10 cellular contexts compared by ENCODE assay signal in the genomic region with DNA sequence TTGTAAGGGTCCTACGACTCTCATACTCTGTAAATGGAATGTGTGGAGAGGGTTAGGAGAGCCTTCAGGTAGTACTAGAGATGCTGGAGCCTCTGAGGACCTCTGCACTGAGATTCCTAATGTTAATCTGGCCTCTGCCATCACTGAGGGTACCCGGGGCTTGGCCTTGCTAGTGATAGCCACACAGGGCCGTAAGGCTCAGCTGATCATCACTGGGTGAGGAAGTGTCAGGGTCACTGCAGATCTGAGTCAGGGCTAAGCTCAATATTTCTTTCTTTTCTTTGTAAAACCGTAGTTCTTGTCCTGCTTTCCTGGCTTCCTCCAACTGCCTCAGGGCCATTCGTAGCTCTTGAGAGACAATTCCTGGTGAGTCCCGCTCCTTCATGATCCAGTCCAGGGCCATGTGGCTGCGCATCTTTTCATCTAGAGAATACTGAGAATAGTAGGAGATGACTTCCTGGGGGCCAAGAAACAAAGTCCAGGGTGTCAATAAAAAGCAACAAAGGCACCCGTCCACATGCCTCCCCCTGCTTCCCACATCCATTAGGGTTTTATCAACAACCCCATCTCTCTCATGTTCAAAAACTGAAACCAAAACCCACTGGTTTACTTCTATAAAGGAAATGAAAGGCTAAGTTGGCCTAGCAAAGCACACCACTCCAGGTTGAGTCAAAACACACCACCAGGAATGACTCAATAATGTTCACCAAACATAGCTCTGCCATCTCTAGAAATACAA. TPM values are rescaled to one million over a fixed set of nuclear protein-coding genes. Genes with fewer than 3 reads are reported as not detected.
DNase-seq lines count a peak whose midpoint lies in the region; ATAC-seq and TF ChIP-seq lines count a peak whose summit lies in the region.
"Had no signal": no experiment of that assay in that cellular context is flagged by ENCODE, and none has a peak within 500 bp of the region (broad histone marks: within the 10 kb centered on the region; RNA-seq: fewer than 3 reads in every experiment).

No MANE protein-coding gene starts in this region.

- peak overlapping the region; percentile 15; the same call in 1 of the 2 replicates for H2AFZ ChIP-seq in OCI-LY3 (ENCODE audit: low read depth, low read length)

- H3K4me1 ChIP-seq in OCI-LY3 (ENCODE audit: low read length), result peaks cover 38% of the 10 kb centered on the region
- H3K4me1 ChIP-seq in thyroid gland, result peaks cover 42 to 45% of the 10 kb centered on the region in 2 donors
- H3K4me1 ChIP-seq in HAP-1, result peaks cover 19% of the 10 kb centered on the region
- H3K4me1 ChIP-seq: breast epithelium had no signal

- ATAC-seq in HG02870 (IDR thresholded peaks at IDR 0.05; ENCODE audit: unreplicated experiment), result peak; percentile 99
- ATAC-seq: sciatic nerve had no signal

- H3K27ac ChIP-seq in OCI-LY3 (ENCODE audit: low read length), result peak overlapping the region; percentile 59
- peak overlapping the region; percentile 79 to 83 (median 79) for H3K27ac ChIP-seq in thyroid gland
- H3K27ac ChIP-seq: breast epithelium had no signal

- H3K27me3 ChIP-seq in OCI-LY3 (ENCODE audit: low read depth, low read length) (no peaks in the 10 kb centered on the region; the same call in 1 of the 2 replicates), thyroid gland (no peaks in the 10 kb centered on the region), HAP-1 (ENCODE audit: low read depth) (no peaks in the 10 kb centered on the region)
- H3K27me3 ChIP-seq: breast epithelium had no signal

- H3K9ac ChIP-seq in OCI-LY3 (ENCODE audit: low read length), result no peak overlapping the region

- WGBS in thyroid gland, 2 donors, result 77 to 78% methylated on average over 8 of the region's 8 CpGs

- no peaks in the 10 kb centered on the region for H3K36me3 ChIP-seq in OCI-LY3 (replicated peaks; ENCODE audit: low read depth, low read length)
- no peaks in the 10 kb centered on the region for H3K36me3 ChIP-seq in thyroid gland
- no peaks in the 10 kb centered on the region for H3K36me3 ChIP-seq in HAP-1 (replicated peaks)
- H3K36me3 ChIP-seq: breast epithelium had no signal

- H3K4me2 ChIP-seq in OCI-LY3 (ENCODE audit: low read length), result peak overlapping the region; percentile 84

- in situ Hi-C loops in HAP-1 (cut with MboI; ENCODE audit: low sequenced_read_pairs), result no loop called here

- H3K79me2 ChIP-seq in OCI-LY3 (ENCODE audit: low read length), result no peaks in the 10 kb centered on the region

- peak overlapping the region; percentile 56 for H3K4me3 ChIP-seq in OCI-LY3 (ENCODE audit: low read length)
- no peak overlapping the region for H3K4me3 ChIP-seq in thyroid gland (replicated peaks in 1 of 3)
- no peak overlapping the region for H3K4me3 ChIP-seq in HAP-1
- H3K4me3 ChIP-seq: breast epithelium had no signal

- no peak for TF ChIP-seq POLR2A in thyroid gland (IDR thresholded peaks at IDR 0.05)

- H4K20me1 ChIP-seq in OCI-LY3 (ENCODE audit: insufficient read depth, low read length), result no peaks in the 10 kb centered on the region

- peak; percentile 40 for DNase-seq in stimulated activated CD4-positive, alpha-beta T cell treated with anti-CD3 and anti-CD28 coated beads, Interleukin-15, amount 100 ng/mL, for 24 hours
- no peak for DNase-seq in stimulated activated CD4-positive, alpha-beta T cell treated with anti-CD3 and anti-CD28 coated beads, Interleukin-12 subunit alpha, Interleukin-12 subunit beta, amount 100 ng/mL, for 4 hours
- DNase-seq in thyroid gland (no peak), NK-92 (lab: John Stamatoyannopoulos, UW; ENCODE audit: unreplicated experiment) (no peak), NCI-H82 treated with DMSO at 0.1 percent for 48 hours (lab: John Stamatoyannopoulos, UW; ENCODE audit: unreplicated experiment) (no peak), HAP-1 (ENCODE audit: low spot score in 2 of 2) (no peak)

- intact Hi-C loops in thyroid gland (cut with DNase I), result no loop called here

- TF ChIP-seq CTCF in OCI-LY3 (IDR thresholded peaks at IDR 0.05; ENCODE audit: low read depth, low read length), result no peak
- TF ChIP-seq CTCF in thyroid gland (IDR thresholded peaks at IDR 0.05), result no peak

- H3K9me3 ChIP-seq in OCI-LY3 (ENCODE audit: insufficient read depth, low read length) (no peaks in the 10 kb centered on the region), thyroid gland (no peaks in the 10 kb centered on the region), HAP-1 (no peaks in the 10 kb centered on the region)
- H3K9me3 ChIP-seq: breast epithelium had no signal

RNA-seq across cellular contexts. Expression of a gene that starts 47.7 kb away (rescaled TPM):
- total RNA-seq in thyroid gland, result 1 to 10 TPM in 2 of 4 donors, under 1 TPM in 2; 0.89 to 5.5 (median 1.7) TPM
- total RNA-seq: sciatic nerve had no signal
